28 cellular contexts compared by ENCODE assay signal in the genomic region with DNA sequence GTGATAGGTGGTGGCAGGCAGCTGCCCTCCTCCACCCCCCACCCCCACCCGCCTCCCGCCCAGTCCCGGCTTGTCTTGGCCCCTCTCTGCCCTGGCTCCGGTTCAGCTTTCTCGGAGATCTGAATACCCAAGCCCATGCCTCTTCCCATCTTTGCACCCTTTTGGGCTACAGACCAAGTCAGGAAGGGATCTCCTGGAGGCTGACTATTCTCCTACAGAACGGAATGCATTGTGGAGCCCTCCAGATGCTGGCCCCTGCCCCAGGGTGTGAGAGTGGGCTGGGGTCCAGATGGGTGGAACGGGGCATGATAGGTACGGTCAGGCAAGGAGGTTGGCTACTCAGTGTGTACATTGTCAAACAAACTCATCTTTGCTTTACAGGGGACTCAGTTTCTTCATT.
"Had no signal": no experiment of that assay in that cellular context is flagged by ENCODE, and none has a peak within 500 bp of the region (broad histone marks: within the 10 kb centered on the region; RNA-seq: fewer than 3 reads in every experiment).

No MANE protein-coding gene starts in this region.

- H3K27me3 ChIP-seq: adrenal gland, body of pancreas had no signal

- H3K27me3 Mint-ChIP-seq: activated CD4-positive, alpha-beta T cell treated with anti-CD3 and anti-CD28 coated beads, Interleukin-2, amount 10 ng/mL, durations not matched to agents 24 days and 14 days had no signal

- H3K27ac Mint-ChIP-seq: activated CD4-positive, alpha-beta memory T cell treated with anti-CD3 and anti-CD28 coated beads for 36 hours; activated CD4-positive, alpha-beta T cell treated with anti-CD3 and anti-CD28 coated beads for 36 hours; activated CD8-positive, alpha-beta memory T cell treated with anti-CD3 and anti-CD28 coated beads, Interleukin-2, amount 10 ng/mL, durations not matched to agents 7 days and 5 days; activated CD8-positive, alpha-beta T cell treated with anti-CD3 and anti-CD28 coated beads, Interleukin-2, amount 10 ng/mL, durations not matched to agents 7 days and 5 days; activated naive CD4-positive, alpha-beta T cell treated with anti-CD3 and anti-CD28 coated beads for 36 hours; activated naive CD4-positive, alpha-beta T cell treated with anti-CD3 and anti-CD28 coated beads, Interleukin-2, amount 50 U/mL, for 24 hours; activated naive CD8-positive, alpha-beta T cell treated with anti-CD3 and anti-CD28 coated beads for 36 hours; activated naive CD8-positive, alpha-beta T cell treated with anti-CD3 and anti-CD28 coated beads, Interleukin-2, amount 50 U/mL, for 24 hours; activated T-helper 1 cell treated with anti-CD3 and anti-CD28 coated beads, Interleukin-12 subunit alpha, Interleukin-12 subunit beta, Interleukin-2, Interleukin-4 antibody, amounts not matched to agents 30 ng/mL and 10 ng/mL and 1 ng/mL, durations not matched to agents 14 hours and 24 hours and 36 hours; activated T-helper 2 cell treated with anti-CD3 and anti-CD28 coated beads, Interferon-gamma antibody, Interleukin-2, Interleukin-4, amounts not matched to agents 10 μg/mL and 5 μg/mL and 100 μg/mL, durations not matched to agents 14 hours and 24 hours and 36 hours; T-cell; T-helper 1 cell treated with Interleukin-12 subunit alpha and Interleukin-12 subunit beta and Interleukin-4 antibody, amounts not matched to agents 30 μg/mL and 1 μg/mL, for 36 hours had no signal

- H3K9me3 ChIP-seq: adrenal gland, body of pancreas had no signal

- H3K36me3 ChIP-seq: adrenal gland, gastroesophageal sphincter, heart right ventricle had no signal

- DNase-seq: activated CD4-positive, alpha-beta memory T cell treated with anti-CD3 and anti-CD28 coated beads for 36 hours; activated CD4-positive, alpha-beta T cell treated with anti-CD3 and anti-CD28 coated beads for 36 hours; activated CD4-positive, alpha-beta T cell treated with anti-CD3 and anti-CD28 coated beads, Interleukin-2, amount 10 ng/mL, durations not matched to agents 24 days and 14 days; activated CD4-positive, CD25-positive, alpha-beta regulatory T cell; activated CD4-positive, CD25-positive, alpha-beta regulatory T cell treated with anti-CD3 and anti-CD28 coated beads, Interleukin-2, amount 50 U/mL, for 72 hours; activated CD8-positive, alpha-beta memory T cell treated with anti-CD3 and anti-CD28 coated beads, Interleukin-2, amount 10 ng/mL, durations not matched to agents 7 days and 5 days; activated CD8-positive, alpha-beta memory T cell treated with anti-CD3 and anti-CD28 coated beads, Interleukin-2, amount 50 U/mL, for 4 hours; activated CD8-positive, alpha-beta T cell treated with anti-CD3 and anti-CD28 coated beads, Interleukin-2, amount 10 ng/mL, durations not matched to agents 7 days and 5 days; activated effector memory CD4-positive, alpha-beta T cell treated with anti-CD3 and anti-CD28 coated beads, Interleukin-2, amount 50 U/mL, for 16 hours; activated naive CD4-positive, alpha-beta T cell treated with anti-CD3 and anti-CD28 coated beads for 36 hours; activated naive CD8-positive, alpha-beta T cell treated with anti-CD3 and anti-CD28 coated beads for 36 hours; activated naive CD8-positive, alpha-beta T cell treated with anti-CD3 and anti-CD28 coated beads, Interleukin-2, amount 50 U/mL, for 24 hours; activated T-cell treated with anti-CD3 and anti-CD28 coated beads, Interleukin-2, amount 50 U/mL, for 1 hour; activated T-cell treated with anti-CD3 and anti-CD28 coated beads, Interleukin-2, amount 50 U/mL, for 48 hours; adrenal gland; amygdala; aorta; body of pancreas; effector CD8-positive, alpha-beta T cell; foreskin melanocyte; heart right ventricle; T-cell had no signal

- ATAC-seq: activated CD4-positive, alpha-beta T cell treated with anti-CD3 and anti-CD28 coated beads for 36 hours; activated CD8-positive, alpha-beta memory T cell treated with anti-CD3 and anti-CD28 coated beads, Interleukin-2, amount 10 ng/mL, durations not matched to agents 7 days and 5 days; activated CD8-positive, alpha-beta T cell treated with anti-CD3 and anti-CD28 coated beads, Interleukin-2, amount 10 ng/mL, durations not matched to agents 7 days and 5 days; activated naive CD8-positive, alpha-beta T cell treated with anti-CD3 and anti-CD28 coated beads, Interleukin-2, amount 50 U/mL, for 24 hours; body of pancreas; esophagus mucosa; gastroesophageal sphincter; heart right ventricle; T-cell had no signal

- H3K4me3 ChIP-seq: adrenal gland, body of pancreas, gastroesophageal sphincter, heart right ventricle had no signal

- H3K9me3 Mint-ChIP-seq: activated CD4-positive, alpha-beta memory T cell treated with anti-CD3 and anti-CD28 coated beads for 36 hours; activated CD4-positive, alpha-beta T cell treated with anti-CD3 and anti-CD28 coated beads, Interleukin-2, amount 10 ng/mL, durations not matched to agents 24 days and 14 days; activated naive CD4-positive, alpha-beta T cell treated with anti-CD3 and anti-CD28 coated beads for 36 hours; activated naive CD4-positive, alpha-beta T cell treated with anti-CD3 and anti-CD28 coated beads, Interleukin-2, amount 50 U/mL, for 24 hours; activated naive CD8-positive, alpha-beta T cell treated with anti-CD3 and anti-CD28 coated beads for 36 hours; activated naive CD8-positive, alpha-beta T cell treated with anti-CD3 and anti-CD28 coated beads, Interleukin-2, amount 50 U/mL, for 24 hours; activated T-helper 1 cell treated with anti-CD3 and anti-CD28 coated beads, Interleukin-12 subunit alpha, Interleukin-12 subunit beta, Interleukin-2, Interleukin-4 antibody, amounts not matched to agents 30 ng/mL and 10 ng/mL and 1 ng/mL, durations not matched to agents 14 hours and 24 hours and 36 hours; activated T-helper 2 cell treated with anti-CD3 and anti-CD28 coated beads, Interferon-gamma antibody, Interleukin-2, Interleukin-4, amounts not matched to agents 10 μg/mL and 5 μg/mL and 100 μg/mL, durations not matched to agents 14 hours and 24 hours and 36 hours; T-cell; T-helper 1 cell treated with Interleukin-12 subunit alpha and Interleukin-12 subunit beta and Interleukin-4 antibody, amounts not matched to agents 30 μg/mL and 1 μg/mL, for 36 hours had no signal

- H3K27ac ChIP-seq: adrenal gland, body of pancreas, gastroesophageal sphincter, heart right ventricle had no signal

- H3K36me3 Mint-ChIP-seq: activated CD4-positive, alpha-beta memory T cell treated with anti-CD3 and anti-CD28 coated beads for 36 hours; activated CD8-positive, alpha-beta memory T cell treated with anti-CD3 and anti-CD28 coated beads, Interleukin-2, amount 10 ng/mL, durations not matched to agents 7 days and 5 days; activated naive CD4-positive, alpha-beta T cell treated with anti-CD3 and anti-CD28 coated beads, Interleukin-2, amount 50 U/mL, for 24 hours; activated naive CD8-positive, alpha-beta T cell treated with anti-CD3 and anti-CD28 coated beads for 36 hours; T-cell had no signal

- H3K4me3 Mint-ChIP-seq: activated CD4-positive, alpha-beta memory T cell treated with anti-CD3 and anti-CD28 coated beads for 36 hours; activated CD4-positive, alpha-beta T cell treated with anti-CD3 and anti-CD28 coated beads for 36 hours; activated CD4-positive, alpha-beta T cell treated with anti-CD3 and anti-CD28 coated beads, Interleukin-2, amount 10 ng/mL, durations not matched to agents 24 days and 14 days; activated CD8-positive, alpha-beta memory T cell treated with anti-CD3 and anti-CD28 coated beads, Interleukin-2, amount 10 ng/mL, durations not matched to agents 7 days and 5 days; activated CD8-positive, alpha-beta T cell treated with anti-CD3 and anti-CD28 coated beads, Interleukin-2, amount 10 ng/mL, durations not matched to agents 7 days and 5 days; activated naive CD4-positive, alpha-beta T cell treated with anti-CD3 and anti-CD28 coated beads for 36 hours; activated naive CD4-positive, alpha-beta T cell treated with anti-CD3 and anti-CD28 coated beads, Interleukin-2, amount 50 U/mL, for 24 hours; activated naive CD8-positive, alpha-beta T cell treated with anti-CD3 and anti-CD28 coated beads for 36 hours; activated naive CD8-positive, alpha-beta T cell treated with anti-CD3 and anti-CD28 coated beads, Interleukin-2, amount 50 U/mL, for 24 hours; activated T-helper 1 cell treated with anti-CD3 and anti-CD28 coated beads, Interleukin-12 subunit alpha, Interleukin-12 subunit beta, Interleukin-2, Interleukin-4 antibody, amounts not matched to agents 30 ng/mL and 10 ng/mL and 1 ng/mL, durations not matched to agents 14 hours and 24 hours and 36 hours; T-cell; T-helper 1 cell treated with Interleukin-12 subunit alpha and Interleukin-12 subunit beta and Interleukin-4 antibody, amounts not matched to agents 30 μg/mL and 1 μg/mL, for 36 hours had no signal

- H3K4me1 ChIP-seq: adrenal gland, body of pancreas, gastroesophageal sphincter, heart right ventricle had no signal
